8 cellular contexts compared by ENCODE assay signal in genomic region chr3:152835311-152836102, GRCh38. TPM values are rescaled to one million over a fixed set of nuclear protein-coding genes. Genes with fewer than 3 reads are reported as not detected.
A peak's percentile ranks its signal among the peaks of the same experiment; 100 is the strongest.
DNase-seq lines count a peak whose midpoint lies in the region; ATAC-seq and TF ChIP-seq lines count a peak whose summit lies in the region.

No MANE protein-coding gene starts in this region.

- peak overlapping the region; percentile 70 for H3K4me3 ChIP-seq in Caco-2 (ENCODE audit: low read depth, low read length)
- peak overlapping the region; percentile 73 for H3K4me3 ChIP-seq in colonic mucosa

- no peaks in the 10 kb centered on the region for H3K4me1 ChIP-seq in Caco-2
- H3K4me1 ChIP-seq in colonic mucosa = peaks cover 2% of the 10 kb centered on the region

- H3K4me1 Mint-ChIP-seq in Caco-2 (ENCODE audit: low read depth, unreplicated experiment) = no peaks in the 10 kb centered on the region

- H3K27me3 ChIP-seq in Caco-2 (replicated peaks; ENCODE audit: control insufficient read depth, insufficient read depth, low read length) (no peaks in the 10 kb centered on the region), colonic mucosa (no peaks in the 10 kb centered on the region)

- CTCF ChIA-PET in Caco-2 (lab: Charles Lee) = interaction anchor here (0.6 to 1.3 kb wide), 5 partner anchors 101 to 1543 kb away, joined by 3 to 7 read pairs (median 4); no protein-coding TSS in a partner anchor
- CTCF ChIA-PET in RWPE1 (lab: Yijun Ruan, JAX) = interaction anchor here (0.7 to 1.3 kb wide), 3 partner anchors 16 to 234 kb away, joined by 3 to 4 read pairs (median 3); no protein-coding TSS in a partner anchor

- H3K9me3 Mint-ChIP-seq in Caco-2 (ENCODE audit: unreplicated experiment) = no peaks in the 10 kb centered on the region

- TF ChIP-seq CTCF in Caco-2 (IDR thresholded peaks at IDR 0.05; ENCODE audit: insufficient read depth in 1 of 2, low read depth in 1 of 2, low read length in 1 of 2, severe bottlenecking in 1 of 2, unreplicated experiment in 1 of 2) (peak in 1 of 2 experiments; percentile 44), RWPE1 (conservative IDR thresholded peaks at IDR 0.05; ENCODE audit: low read depth) (peak; percentile 62), colonic mucosa (IDR thresholded peaks at IDR 0.05) (peak; percentile 18)

- H3K4me3 Mint-ChIP-seq in Caco-2 (ENCODE audit: unreplicated experiment) = peak overlapping the region; percentile 88

- DNase-seq in Caco-2 = peak; percentile 53 to 68
- DNase-seq in RWPE1 (ENCODE audit: low spot score) = peak; percentile 36
- peak; percentile 49 for DNase-seq in colonic mucosa
- peak; percentile 88 for DNase-seq in left kidney (ENCODE audit: low read depth, low spot score)
- peak; percentile 1 to 6 for DNase-seq in stimulated activated CD8-positive, alpha-beta memory T cell treated with anti-CD3 and anti-CD28 coated beads, Interleukin-7, amount 100 ng/mL, for 48 hours (ENCODE audit: extremely low read depth in 1 of 2, low read depth in 1 of 2)
- DNase-seq in NCI-H1092 treated with DMSO at 0.1 percent for 48 hours (lab: John Stamatoyannopoulos, UW) = no peak

- H3K9ac ChIP-seq in colonic mucosa (ENCODE audit: low read depth in 2 of 2, low read length in 2 of 2) = peak overlapping the region; percentile 78 to 92

- H3K9me3 ChIP-seq in Caco-2 (no peaks in the 10 kb centered on the region), colonic mucosa (no peaks in the 10 kb centered on the region)

- intact Hi-C loops in Caco-2 (cut with micrococcal nuclease; ENCODE audit: unreplicated experiment) (loop anchor here (1.0 to 10.0 kb wide), 3 partner anchors 23 to 261 kb away; no protein-coding TSS in a partner anchor), colonic mucosa (cut with DNase I) (no loop called here)

- H3K27ac Mint-ChIP-seq in Caco-2 (ENCODE audit: unreplicated experiment) = peak overlapping the region; percentile 84

- ATAC-seq in GM19043 (IDR thresholded peaks at IDR 0.05; ENCODE audit: low read depth, unreplicated experiment) = peak; percentile 50
- peak; percentile 62 for ATAC-seq in HG03175 (IDR thresholded peaks at IDR 0.05; ENCODE audit: unreplicated experiment)

- no peaks in the 10 kb centered on the region for H3K27me3 Mint-ChIP-seq in Caco-2 (ENCODE audit: insufficient read depth, unreplicated experiment)

- POLR2A ChIA-PET in Caco-2 (lab: Charles Lee) (interaction anchor here (0.9 to 1.4 kb wide), 3 partner anchors 23 to 75 kb away, joined by 3 to 5 read pairs (median 4); no protein-coding TSS in a partner anchor), RWPE1 (lab: Yijun Ruan, JAX; ENCODE audit: low non-redundant PET) (interaction anchor here (0.6 to 0.8 kb wide), 2 partner anchors 55 to 520 kb away, joined by 3 read pairs; no protein-coding TSS in a partner anchor)

- peak overlapping the region; percentile 89 for H3K27ac ChIP-seq in RWPE1
- peak overlapping the region; percentile 94 for H3K27ac ChIP-seq in colonic mucosa

- H3K36me3 ChIP-seq in Caco-2 (ENCODE audit: control insufficient read depth, insufficient read depth, low read length) = no peaks in the 10 kb centered on the region
- no peaks in the 10 kb centered on the region for H3K36me3 ChIP-seq in colonic mucosa

- TSS peak; percentile 30 for BruUV-seq in Caco-2 (replicated peaks; lab: Mats Ljungman, UMichigan)

- H3K36me3 Mint-ChIP-seq in Caco-2 (ENCODE audit: insufficient read depth, unreplicated experiment) = peaks cover 12% of the 10 kb centered on the region

RNA-seq across cellular contexts. Expression of gene P2RY1, which starts 0.6 kb away (rescaled TPM):
- 6.0 and 8.5 TPM in 2 replicates for total RNA-seq in Caco-2 (2022)
- total RNA-seq in colonic mucosa = 10 to 100 TPM in 1 of 2 donors, 1 to 10 TPM in 1; 9.7 to 27.8 TPM
